18 cellular contexts compared by ENCODE assay signal in genomic region chr4:113499696-113500095, GRCh38.
A peak's percentile ranks its signal among the peaks of the same experiment; 100 is the strongest.
DNase-seq lines count a peak whose midpoint lies in the region; ATAC-seq, FAIRE-seq and TF ChIP-seq lines count a peak whose summit lies in the region.
"Had no signal": no experiment of that assay in that cellular context is flagged by ENCODE, and none has a peak within 500 bp of the region (broad histone marks: within the 10 kb centered on the region; RNA-seq: fewer than 3 reads in every experiment).

No MANE protein-coding gene starts in this region.

- peaks cover 84% of the 10 kb centered on the region for H3K36me3 Mint-ChIP-seq in CD4-positive, alpha-beta T cell (ENCODE audit: low read depth)

- H3K9me3 ChIP-seq in RWPE2 (ENCODE audit: severe bottlenecking) (no peaks in the 10 kb centered on the region), fibroblast of lung (ENCODE audit: control insufficient read depth, insufficient read depth, low read depth, low read length) (no peaks in the 10 kb centered on the region), pancreas (no peaks in the 10 kb centered on the region), esophagus squamous epithelium (no peaks in the 10 kb centered on the region)
- no peaks in the 10 kb centered on the region for H3K9me3 ChIP-seq in CD4-positive, alpha-beta T cell (ENCODE audit: control insufficient read depth, low read length)
- H3K9me3 ChIP-seq: adrenal gland, Peyer's patch, uterus had no signal

- no peak overlapping the region for H3K4me2 ChIP-seq in fibroblast of lung (ENCODE audit: extremely low read depth, insufficient read depth, low read length)

- H3K36me3 ChIP-seq in RWPE2 (ENCODE audit: low read depth) (peaks cover 4% of the 10 kb centered on the region; the same call in 1 of the 2 replicates), fibroblast of lung (ENCODE audit: control insufficient read depth, insufficient read depth, low read length) (peaks cover 6% of the 10 kb centered on the region), pancreas (no peaks in the 10 kb centered on the region), esophagus squamous epithelium (peaks cover 0 to 56% (median 3%) of the 10 kb centered on the region in 3 donors)
- H3K36me3 ChIP-seq: adrenal gland, uterus had no signal

- no peaks in the 10 kb centered on the region for H3K27me3 ChIP-seq in RWPE2 (ENCODE audit: insufficient read depth, poor library complexity, severe bottlenecking)
- no peaks in the 10 kb centered on the region for H3K27me3 ChIP-seq in fibroblast of lung (ENCODE audit: control insufficient read depth, insufficient read depth, low read length)
- H3K27me3 ChIP-seq in pancreas, result no peaks in the 10 kb centered on the region
- H3K27me3 ChIP-seq in esophagus squamous epithelium, result no peaks in the 10 kb centered on the region
- no peaks in the 10 kb centered on the region for H3K27me3 ChIP-seq in CD4-positive, alpha-beta T cell (ENCODE audit: control insufficient read depth, insufficient read depth, low read length)
- H3K27me3 ChIP-seq: adrenal gland, Peyer's patch, uterus had no signal

- no peak overlapping the region for H3K27ac ChIP-seq in RWPE2 (ENCODE audit: poor library complexity, severe bottlenecking)
- no peak overlapping the region for H3K27ac ChIP-seq in fibroblast of lung (ENCODE audit: insufficient read depth, low read length)
- no peak overlapping the region for H3K27ac ChIP-seq in pancreas
- no peak overlapping the region for H3K27ac ChIP-seq in esophagus squamous epithelium
- H3K27ac ChIP-seq in CD4-positive, alpha-beta T cell (ENCODE audit: low read depth, low read length), result no peak overlapping the region
- H3K27ac ChIP-seq: adrenal gland, Peyer's patch, uterus had no signal

- no peaks in the 10 kb centered on the region for H3K4me1 Mint-ChIP-seq in CD4-positive, alpha-beta T cell (ENCODE audit: low read depth)

- FAIRE-seq in pancreas (lab: Jason Lieb, UNC), result no peak

- H3K27me3 Mint-ChIP-seq in CD4-positive, alpha-beta T cell, result no peaks in the 10 kb centered on the region

- TF ChIP-seq POLR2A in esophagus squamous epithelium (IDR thresholded peaks at IDR 0.05), result no peak

- TF ChIP-seq CTCF in RWPE2 (IDR thresholded peaks at IDR 0.05; ENCODE audit: poor library complexity, severe bottlenecking) (no peak), fibroblast of lung (conservative IDR thresholded peaks at IDR 0.05 in 1 of 2, IDR thresholded peaks at IDR 0.05 in 1 of 2; ENCODE audit: low read depth in 1 of 2, low read length in 2 of 2) (no peak), pancreas (IDR thresholded peaks at IDR 0.05) (no peak), esophagus squamous epithelium (IDR thresholded peaks at IDR 0.05) (no peak)
- TF ChIP-seq CTCF in CD4-positive, alpha-beta T cell (IDR thresholded peaks at IDR 0.05), result no peak

- H3K4me1 ChIP-seq in RWPE2 (ENCODE audit: insufficient read depth, poor library complexity, severe bottlenecking) (peaks cover 2% of the 10 kb centered on the region), fibroblast of lung (ENCODE audit: control insufficient read depth, extremely low read depth, insufficient read depth, low read length) (peaks cover 2% of the 10 kb centered on the region), pancreas (peaks cover 0 to 14% (median 12%) of the 10 kb centered on the region in 3 donors), esophagus squamous epithelium (no peaks in the 10 kb centered on the region)
- H3K4me1 ChIP-seq: Peyer's patch, uterus had no signal

- 34 to 36% methylated on average over 1 of the region's 1 CpG for WGBS in pancreas, 2 donors
- WGBS in esophagus squamous epithelium, 2 donors, result 74 to 82% methylated on average over 1 of the region's 1 CpG

- no peaks in the 10 kb centered on the region for H3K79me2 ChIP-seq in fibroblast of lung (ENCODE audit: control insufficient read depth, insufficient read depth, low read length)

- no peaks in the 10 kb centered on the region for H4K20me1 ChIP-seq in fibroblast of lung (ENCODE audit: control insufficient read depth, extremely low read depth, insufficient read depth, low read length)

- no peak overlapping the region for H3K27ac Mint-ChIP-seq in CD4-positive, alpha-beta T cell
- H3K27ac Mint-ChIP-seq: T-helper 1 cell treated with Interleukin-12 subunit alpha and Interleukin-12 subunit beta and Interleukin-4 antibody, amounts not matched to agents 30 μg/mL and 1 μg/mL, for 36 hours had no signal

- DNase-seq in ELR (ENCODE audit: low read depth) (peak; percentile 60), RWPE2 (ENCODE audit: low spot score) (no peak), fibroblast of lung (ENCODE audit: low read depth in 2 of 2) (peak; percentile 80 to 90), pancreas (no peak), esophagus squamous epithelium (lab: John Stamatoyannopoulos, UW) (no peak), A172 (ENCODE audit: low spot score) (no peak)
- no peak for DNase-seq in CD4-positive, alpha-beta T cell
- DNase-seq: activated CD4-positive, alpha-beta T cell treated with anti-CD3 and anti-CD28 coated beads for 48 hours; activated T-cell treated with anti-CD3 and anti-CD28 coated beads, Interleukin-2, amount 50 U/mL, for 1 hour; adrenal gland; head of caudate nucleus; KG1; left colon; NCI-H2029; Peyer's patch; uterus had no signal

- no peak overlapping the region for H2AFZ ChIP-seq in fibroblast of lung (ENCODE audit: low read length)

- intact Hi-C loops in pancreas (cut with DNase I), result no loop called here
- intact Hi-C loops in esophagus squamous epithelium (cut with DNase I), result no loop called here
- intact Hi-C loops in CD4-positive, alpha-beta T cell (cut with DNase I, micrococcal nuclease), result no loop called here

- POLR2A ChIA-PET in CD4-positive, alpha-beta T cell (lab: Charles Lee), result no interaction called here

- no peak overlapping the region for H3K4me3 Mint-ChIP-seq in CD4-positive, alpha-beta T cell
- H3K4me3 Mint-ChIP-seq: T-helper 1 cell treated with Interleukin-12 subunit alpha and Interleukin-12 subunit beta and Interleukin-4 antibody, amounts not matched to agents 30 μg/mL and 1 μg/mL, for 36 hours had no signal

- peaks cover 3% of the 10 kb centered on the region for H3K9me3 Mint-ChIP-seq in CD4-positive, alpha-beta T cell

- ATAC-seq in RWPE2 (ENCODE audit: low read depth) (peak; percentile 45; the same call in 1 of the 3 replicates), pancreas (peak; percentile 76 to 83 (median 77)), HG03108 (IDR thresholded peaks at IDR 0.05; ENCODE audit: unreplicated experiment) (no peak)
- ATAC-seq in CD4-positive, alpha-beta T cell (ENCODE audit: poor library complexity), result no peak
- ATAC-seq: left colon had no signal

- no peak overlapping the region for H3K9ac ChIP-seq in fibroblast of lung (ENCODE audit: insufficient read depth, low read length)

- no peak overlapping the region for H3K4me3 ChIP-seq in RWPE2 (ENCODE audit: severe bottlenecking)
- H3K4me3 ChIP-seq in fibroblast of lung (replicated peaks in 1 of 4; ENCODE audit: control extremely low read depth in 1 of 4, insufficient read depth in 1 of 4, low read depth in 3 of 4, low read length in 4 of 4), result no peak overlapping the region
- no peak overlapping the region for H3K4me3 ChIP-seq in pancreas
- H3K4me3 ChIP-seq in esophagus squamous epithelium, result no peak overlapping the region
- H3K4me3 ChIP-seq: adrenal gland, Peyer's patch, uterus had no signal

- CTCF ChIA-PET in CD4-positive, alpha-beta T cell (lab: Charles Lee), result interaction anchor here (1.4 kb wide), 1 partner anchor 11 kb away, joined by 4 read pairs; no protein-coding TSS in a partner anchor

Comparison
In these comparisons a context has a peak if more than half of its experiments do, and no peak if none do; other contexts are left out.
1. DNase-seq: peak in ELR (single experiment) and fibroblast of lung (2 of 2); none in RWPE2 (single experiment), pancreas (0 of 6), esophagus squamous epithelium (single experiment), A172 (single experiment) and CD4-positive, alpha-beta T cell (0 of 10).
2. ATAC-seq: peak in RWPE2 (single experiment) and pancreas (4 of 4); none in HG03108 (single experiment) and CD4-positive, alpha-beta T cell (single experiment).